In the genomic region with DNA sequence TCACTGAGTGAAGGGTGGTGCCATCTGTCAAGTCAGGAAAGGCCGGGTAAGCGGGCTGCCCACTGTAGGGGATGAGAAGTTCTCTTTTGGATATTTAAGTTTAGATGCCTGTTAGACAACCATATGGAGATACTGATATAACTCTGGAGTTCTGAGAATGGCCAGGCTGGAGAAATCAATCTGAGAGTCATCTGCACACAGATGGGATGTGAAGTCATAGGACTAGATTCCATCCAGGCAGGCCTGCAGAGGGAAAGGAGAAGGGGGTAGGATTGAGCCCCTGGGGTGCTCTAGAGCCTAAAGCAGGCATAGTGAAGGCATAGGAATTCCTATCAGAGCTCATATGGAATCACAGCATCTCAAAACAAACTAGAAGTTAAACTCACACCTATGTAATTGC, we compare ENCODE assay signal across 29 cellular contexts. TPM values are rescaled to one million over a fixed set of nuclear protein-coding genes. Genes with fewer than 3 reads are reported as not detected.
DNase-seq lines count a peak whose midpoint lies in the region; ATAC-seq, FAIRE-seq and TF ChIP-seq lines count a peak whose summit lies in the region.
"Had no signal": no experiment of that assay in that cellular context is flagged by ENCODE, and none has a peak within 500 bp of the region (broad histone marks: within the 10 kb centered on the region; RNA-seq: fewer than 3 reads in every experiment).

No MANE protein-coding gene starts in this region.

- H3K4me3 ChIP-seq in right lobe of liver (no peak overlapping the region), WERI-Rb-1 (ENCODE audit: low read depth, low read length) (no peak overlapping the region)
- H3K4me3 ChIP-seq: body of pancreas, gastrocnemius medialis, left lung, pancreas, SJSA1, vagina had no signal

- no peak overlapping the region for H3K4me3 Mint-ChIP-seq in HFFc6
- H3K4me3 Mint-ChIP-seq: activated CD4-positive, alpha-beta T cell treated with anti-CD3 and anti-CD28 coated beads for 36 hours; activated naive CD8-positive, alpha-beta T cell treated with anti-CD3 and anti-CD28 coated beads, Interleukin-2, amount 50 U/mL, for 24 hours; mesothelial cell of epicardium; naive thymus-derived CD8-positive, alpha-beta T cell; T-helper 1 cell treated with Interleukin-12 subunit alpha and Interleukin-12 subunit beta and Interleukin-4 antibody, amounts not matched to agents 30 μg/mL and 1 μg/mL, for 36 hours had no signal

- no peaks in the 10 kb centered on the region for H3K9me3 ChIP-seq in right lobe of liver
- no peaks in the 10 kb centered on the region for H3K9me3 ChIP-seq in WERI-Rb-1 (ENCODE audit: severe bottlenecking)
- H3K9me3 ChIP-seq: body of pancreas, gastrocnemius medialis, left lung, pancreas, SJSA1, vagina had no signal

- H3K27me3 ChIP-seq in right lobe of liver: no peaks in the 10 kb centered on the region
- no peaks in the 10 kb centered on the region for H3K27me3 ChIP-seq in WERI-Rb-1 (ENCODE audit: insufficient read depth, low read depth, severe bottlenecking)
- H3K27me3 ChIP-seq: body of pancreas, gastrocnemius medialis, left lung, pancreas, SJSA1, vagina had no signal

- peak overlapping the region; percentile 4; the same call in 1 of the 2 replicates for H3K27ac Mint-ChIP-seq in HFFc6
- H3K27ac Mint-ChIP-seq: activated CD4-positive, alpha-beta T cell treated with anti-CD3 and anti-CD28 coated beads for 36 hours; activated naive CD8-positive, alpha-beta T cell treated with anti-CD3 and anti-CD28 coated beads, Interleukin-2, amount 50 U/mL, for 24 hours; mesothelial cell of epicardium; naive thymus-derived CD8-positive, alpha-beta T cell; T-helper 1 cell treated with Interleukin-12 subunit alpha and Interleukin-12 subunit beta and Interleukin-4 antibody, amounts not matched to agents 30 μg/mL and 1 μg/mL, for 36 hours had no signal

- H3K36me3 Mint-ChIP-seq in HFFc6 (ENCODE audit: low read depth): peaks cover 7% of the 10 kb centered on the region
- H3K36me3 Mint-ChIP-seq: naive thymus-derived CD8-positive, alpha-beta T cell had no signal

- WGBS in right lobe of liver (ENCODE audit: insufficient coverage, low coverage, low lambda C conversion rate, missing lambda C conversion rate): 71% methylated on average over 2 of the region's 2 CpGs

- H3K36me3 ChIP-seq in right lobe of liver (no peaks in the 10 kb centered on the region), WERI-Rb-1 (no peaks in the 10 kb centered on the region)
- H3K36me3 ChIP-seq: gastrocnemius medialis, left lung, pancreas, vagina had no signal

- peak; percentile 79 for DNase-seq in DMS 273 (lab: John Stamatoyannopoulos, UW; ENCODE audit: unreplicated experiment)
- no peak for DNase-seq in HFFc6
- DNase-seq in right lobe of liver: no peak
- DNase-seq in NCI-H1105 treated with DMSO at 0.1 percent for 48 hours (lab: John Stamatoyannopoulos, UW): no peak
- no peak for DNase-seq in WERI-Rb-1
- no peak for DNase-seq in GM12892 (ENCODE audit: insufficient read length)
- no peak for DNase-seq in stimulated activated CD4-positive, alpha-beta T cell treated with anti-CD3 and anti-CD28 coated beads, Interleukin-1b, Interleukin-23, amount 100 ng/mL, for 48 hours
- DNase-seq: activated CD4-positive, alpha-beta T cell treated with anti-CD3 and anti-CD28 coated beads for 36 hours; activated gamma-delta T cell; activated naive CD8-positive, alpha-beta T cell treated with anti-CD3 and anti-CD28 coated beads, Interleukin-2, amount 50 U/mL, for 24 hours; body of pancreas; gastrocnemius medialis; hippocampal formation; Kasumi-1; left lung; MV-4-11; naive thymus-derived CD8-positive, alpha-beta T cell; NCI-H187 treated with DMSO at 0.1 percent for 48 hours; NK-92 treated with Interleukin-12 subunit alpha and Interleukin-12 subunit beta, amount 100 ng/mL, for 24 hours; pancreas; stimulated activated CD4-positive, alpha-beta T cell treated with anti-CD3 and anti-CD28 coated beads, Interleukin-4, amount 100 ng/mL, for 24 hours; stimulated activated naive CD4-positive, alpha-beta T cell had no signal

- H3K27ac ChIP-seq in angular gyrus (ENCODE audit: low read depth, low read length) (peak overlapping the region; percentile 35), right lobe of liver (peak overlapping the region in 2 of 3 donors; percentile 12 to 41), WERI-Rb-1 (no peak overlapping the region)
- H3K27ac ChIP-seq: body of pancreas, gastrocnemius medialis, left lung, pancreas, SJSA1, vagina had no signal

- TF ChIP-seq POLR2A in right lobe of liver (IDR thresholded peaks at IDR 0.05): no peak
- TF ChIP-seq POLR2A in GM12892 (IDR thresholded peaks at IDR 0.05; ENCODE audit: low read depth, low read length): no peak

- ATAC-seq in right lobe of liver: peak; percentile 53 to 67 (median 66)
- ATAC-seq: activated CD4-positive, alpha-beta T cell treated with anti-CD3 and anti-CD28 coated beads for 36 hours; activated naive CD8-positive, alpha-beta T cell treated with anti-CD3 and anti-CD28 coated beads, Interleukin-2, amount 50 U/mL, for 24 hours; body of pancreas; left lung; naive thymus-derived CD8-positive, alpha-beta T cell; Panc1; pancreas had no signal

- H3K4me1 ChIP-seq in right lobe of liver: peaks cover 0 to 31% (median 13%) of the 10 kb centered on the region in 4 donors
- H3K4me1 ChIP-seq: SJSA1 had no signal

- intact Hi-C loops in right lobe of liver (cut with DNase I): no loop called here

- no peaks in the 10 kb centered on the region for H3K27me3 Mint-ChIP-seq in HFFc6 (ENCODE audit: insufficient read depth)

- FAIRE-seq in GM12892 (lab: Jason Lieb, UNC): no peak
- FAIRE-seq: H54, pancreas had no signal

- peaks cover 44% of the 10 kb centered on the region for H3K4me1 Mint-ChIP-seq in HFFc6 (ENCODE audit: low read depth)

- TF ChIP-seq CTCF in HFFc6 (IDR thresholded peaks at IDR 0.05) (no peak), right lobe of liver (IDR thresholded peaks at IDR 0.05) (no peak), WERI-Rb-1 (IDR thresholded peaks at IDR 0.05; ENCODE audit: low read depth, low read length) (no peak)

- H3K9me3 Mint-ChIP-seq in HFFc6: no peaks in the 10 kb centered on the region; the same call in 1 of the 2 replicates
- H3K9me3 Mint-ChIP-seq: naive thymus-derived CD8-positive, alpha-beta T cell; T-helper 1 cell treated with Interleukin-12 subunit alpha and Interleukin-12 subunit beta and Interleukin-4 antibody, amounts not matched to agents 30 μg/mL and 1 μg/mL, for 36 hours had no signal

RNA-seq across cellular contexts. Expression of a gene that starts 30.1 kb away (rescaled TPM):
- total RNA-seq in HFFc6 (2021; fragmentation: NEBNext Ultra II Directional; extraction: Animal tissue kit (Norgen Biotek cat#: 25700)): 10 to 100 TPM; 28.7 to 38.5 (median 33.3) TPM
- total RNA-seq in right lobe of liver: 10 to 100 TPM; 11.0 to 22.5 (median 15.2) TPM
- 8.5 TPM for polyA plus RNA-seq in GM12892 (2012; ENCODE audit: missing spikeins)
